Comparison of ENCODE assay signal across 8 cellular contexts in genomic region chr11:124738713-124739478, GRCh38. TPM values are rescaled to one million over a fixed set of nuclear protein-coding genes. Genes with fewer than 3 reads are reported as not detected.
A peak's percentile ranks its signal among the peaks of the same experiment; 100 is the strongest.
DNase-seq lines count a peak whose midpoint lies in the region; ATAC-seq lines count a peak whose summit lies in the region.

No MANE protein-coding gene starts in this region.

- peaks cover 15% of the 10 kb centered on the region for H3K4me1 Mint-ChIP-seq in activated CD8-positive, alpha-beta memory T cell treated with anti-CD3 and anti-CD28 coated beads, Interleukin-2, amount 10 ng/mL, durations not matched to agents 7 days and 5 days
- peaks cover 14% of the 10 kb centered on the region for H3K4me1 Mint-ChIP-seq in activated CD8-positive, alpha-beta T cell treated with anti-CD3 and anti-CD28 coated beads, Interleukin-2, amount 10 ng/mL, durations not matched to agents 7 days and 5 days (ENCODE audit: low read depth)
- H3K4me1 Mint-ChIP-seq in stimulated activated naive CD8-positive, alpha-beta T cell treated with anti-CD3 and anti-CD28 coated beads, Interleukin-15, amount 100 ng/mL, for 72 hours = peaks cover 30% of the 10 kb centered on the region

- peaks cover 66% of the 10 kb centered on the region for H3K27me3 Mint-ChIP-seq in activated CD8-positive, alpha-beta memory T cell treated with anti-CD3 and anti-CD28 coated beads, Interleukin-2, amount 10 ng/mL, durations not matched to agents 7 days and 5 days
- peaks cover 42% of the 10 kb centered on the region for H3K27me3 Mint-ChIP-seq in activated CD8-positive, alpha-beta T cell treated with anti-CD3 and anti-CD28 coated beads, Interleukin-2, amount 10 ng/mL, durations not matched to agents 7 days and 5 days (ENCODE audit: low read depth)
- H3K27me3 Mint-ChIP-seq in stimulated activated naive CD8-positive, alpha-beta T cell treated with anti-CD3 and anti-CD28 coated beads, Interleukin-15, amount 100 ng/mL, for 72 hours = peaks cover 47% of the 10 kb centered on the region

- H3K36me3 Mint-ChIP-seq in activated CD8-positive, alpha-beta memory T cell treated with anti-CD3 and anti-CD28 coated beads, Interleukin-2, amount 10 ng/mL, durations not matched to agents 7 days and 5 days = no peaks in the 10 kb centered on the region
- no peaks in the 10 kb centered on the region for H3K36me3 Mint-ChIP-seq in activated CD8-positive, alpha-beta T cell treated with anti-CD3 and anti-CD28 coated beads, Interleukin-2, amount 10 ng/mL, durations not matched to agents 7 days and 5 days (ENCODE audit: low read depth)

- no peak overlapping the region for H3K27ac Mint-ChIP-seq in activated CD8-positive, alpha-beta memory T cell treated with anti-CD3 and anti-CD28 coated beads, Interleukin-2, amount 10 ng/mL, durations not matched to agents 7 days and 5 days
- H3K27ac Mint-ChIP-seq in activated CD8-positive, alpha-beta T cell treated with anti-CD3 and anti-CD28 coated beads, Interleukin-2, amount 10 ng/mL, durations not matched to agents 7 days and 5 days = no peak overlapping the region
- H3K27ac Mint-ChIP-seq in stimulated activated naive CD8-positive, alpha-beta T cell treated with anti-CD3 and anti-CD28 coated beads, Interleukin-15, amount 100 ng/mL, for 72 hours = no peak overlapping the region

- no peaks in the 10 kb centered on the region for H3K9me3 ChIP-seq in iPS DF 6.9 (ENCODE audit: control insufficient read depth, insufficient read depth, low read length)

- DNase-seq in activated CD8-positive, alpha-beta memory T cell treated with anti-CD3 and anti-CD28 coated beads, Interleukin-2, amount 10 ng/mL, durations not matched to agents 7 days and 5 days = no peak
- no peak for DNase-seq in activated CD8-positive, alpha-beta memory T cell treated with anti-CD3 and anti-CD28 coated beads, Interleukin-2, amount 50 U/mL, for 4 hours
- no peak for DNase-seq in activated CD8-positive, alpha-beta T cell treated with anti-CD3 and anti-CD28 coated beads, Interleukin-2, amount 10 ng/mL, durations not matched to agents 7 days and 5 days
- DNase-seq in iPS DF 6.9 (ENCODE audit: low read depth, low spot score) = no peak
- DNase-seq in stimulated activated naive CD8-positive, alpha-beta T cell treated with anti-CD3 and anti-CD28 coated beads, Interleukin-15, amount 100 ng/mL, for 72 hours = no peak
- no peak for DNase-seq in activated CD4-positive, CD25-positive, alpha-beta regulatory T cell treated with anti-CD3 and anti-CD28 coated beads, Interleukin-2, amount 50 U/mL, for 72 hours
- DNase-seq in activated CD4-positive, alpha-beta T cell treated with anti-CD3 and anti-CD28 coated beads, Interleukin-2, amount 50 U/mL, for 1 hour = no peak

- no peaks in the 10 kb centered on the region for H3K4me1 ChIP-seq in iPS DF 6.9 (ENCODE audit: control insufficient read depth, insufficient read depth, low read length)

- WGBS in iPS DF 6.9 (ENCODE audit: insufficient coverage, insufficient read length) = no CpG with 5 or more reads among the region's 21 CpGs

- peak overlapping the region; percentile 49; the same call in 1 of the 2 replicates for H3K4me3 ChIP-seq in iPS DF 6.9 (ENCODE audit: low read length)

- H3K4me3 Mint-ChIP-seq in activated CD8-positive, alpha-beta memory T cell treated with anti-CD3 and anti-CD28 coated beads, Interleukin-2, amount 10 ng/mL, durations not matched to agents 7 days and 5 days = peak overlapping the region; percentile 74
- H3K4me3 Mint-ChIP-seq in activated CD8-positive, alpha-beta T cell treated with anti-CD3 and anti-CD28 coated beads, Interleukin-2, amount 10 ng/mL, durations not matched to agents 7 days and 5 days = peak overlapping the region; percentile 77
- H3K4me3 Mint-ChIP-seq in stimulated activated naive CD8-positive, alpha-beta T cell treated with anti-CD3 and anti-CD28 coated beads, Interleukin-15, amount 100 ng/mL, for 72 hours = peak overlapping the region; percentile 84 to 93

- ATAC-seq in activated CD8-positive, alpha-beta memory T cell treated with anti-CD3 and anti-CD28 coated beads, Interleukin-2, amount 10 ng/mL, durations not matched to agents 7 days and 5 days = no peak
- ATAC-seq in activated CD8-positive, alpha-beta T cell treated with anti-CD3 and anti-CD28 coated beads, Interleukin-2, amount 10 ng/mL, durations not matched to agents 7 days and 5 days = no peak
- no peak for ATAC-seq in stimulated activated naive CD8-positive, alpha-beta T cell treated with anti-CD3 and anti-CD28 coated beads, Interleukin-15, amount 100 ng/mL, for 72 hours
- ATAC-seq in HG03520 (IDR thresholded peaks at IDR 0.05; ENCODE audit: unreplicated experiment) = no peak

- H3K27ac ChIP-seq in iPS DF 6.9 (ENCODE audit: low read length) = no peak overlapping the region

- H3K27me3 ChIP-seq in iPS DF 6.9 (ENCODE audit: control insufficient read depth, insufficient read depth, low read length) = peaks cover 68% of the 10 kb centered on the region

- CTCF ChIA-PET in activated CD8-positive, alpha-beta memory T cell treated with anti-CD3 and anti-CD28 coated beads, Interleukin-2, amount 10 ng/mL, durations not matched to agents 7 days and 5 days (lab: Charles Lee) = interaction anchor here (1.4 to 3.1 kb wide), 6 partner anchors 18 to 97 kb away, joined by 3 to 10 read pairs (median 6); no protein-coding TSS in a partner anchor
- CTCF ChIA-PET in activated CD8-positive, alpha-beta T cell treated with anti-CD3 and anti-CD28 coated beads, Interleukin-2, amount 10 ng/mL, durations not matched to agents 7 days and 5 days (lab: Charles Lee) = interaction anchor here (0.8 to 2.0 kb wide), 3 partner anchors 24 to 69 kb away, joined by 3 to 6 read pairs (median 4); no protein-coding TSS in a partner anchor

- H3K36me3 ChIP-seq in iPS DF 6.9 (ENCODE audit: control insufficient read depth, insufficient read depth, low read length) = no peaks in the 10 kb centered on the region

- no peaks in the 10 kb centered on the region for H3K9me3 Mint-ChIP-seq in activated CD8-positive, alpha-beta memory T cell treated with anti-CD3 and anti-CD28 coated beads, Interleukin-2, amount 10 ng/mL, durations not matched to agents 7 days and 5 days (ENCODE audit: low read depth)
- no peaks in the 10 kb centered on the region for H3K9me3 Mint-ChIP-seq in activated CD8-positive, alpha-beta T cell treated with anti-CD3 and anti-CD28 coated beads, Interleukin-2, amount 10 ng/mL, durations not matched to agents 7 days and 5 days (ENCODE audit: insufficient read depth)
- H3K9me3 Mint-ChIP-seq in stimulated activated naive CD8-positive, alpha-beta T cell treated with anti-CD3 and anti-CD28 coated beads, Interleukin-15, amount 100 ng/mL, for 72 hours = no peaks in the 10 kb centered on the region

- POLR2A ChIA-PET in activated CD8-positive, alpha-beta T cell treated with anti-CD3 and anti-CD28 coated beads, Interleukin-2, amount 10 ng/mL, durations not matched to agents 7 days and 5 days (lab: Charles Lee) = interaction anchor here (1.1 kb wide), 1 partner anchor 100 kb away, joined by 4 read pairs; no protein-coding TSS in a partner anchor

RNA-seq across cellular contexts. Expression of gene NRGN, which starts 0.8 kb away (rescaled TPM):
- 1 to 10 TPM; 6.6 TPM for total RNA-seq in activated CD8-positive, alpha-beta memory T cell treated with anti-CD3 and anti-CD28 coated beads, Interleukin-2, amount 10 ng/mL, durations not matched to agents 7 days and 5 days
- 1 to 10 TPM; 5.7 to 6.1 TPM for total RNA-seq in activated CD8-positive, alpha-beta T cell treated with anti-CD3 and anti-CD28 coated beads, Interleukin-2, amount 10 ng/mL, durations not matched to agents 7 days and 5 days

RNA-seq across cellular contexts. Expression of gene VSIG2, which starts 13.2 kb away (rescaled TPM):
- total RNA-seq in activated CD8-positive, alpha-beta memory T cell treated with anti-CD3 and anti-CD28 coated beads, Interleukin-2, amount 10 ng/mL, durations not matched to agents 7 days and 5 days = not detected
- total RNA-seq in activated CD8-positive, alpha-beta T cell treated with anti-CD3 and anti-CD28 coated beads, Interleukin-2, amount 10 ng/mL, durations not matched to agents 7 days and 5 days = not detected

RNA-seq across cellular contexts. Expression of gene ESAM, which starts 23.2 kb away (rescaled TPM):
- under 1 TPM; 0.16 to 0.76 TPM for total RNA-seq in activated CD8-positive, alpha-beta memory T cell treated with anti-CD3 and anti-CD28 coated beads, Interleukin-2, amount 10 ng/mL, durations not matched to agents 7 days and 5 days
- total RNA-seq in activated CD8-positive, alpha-beta T cell treated with anti-CD3 and anti-CD28 coated beads, Interleukin-2, amount 10 ng/mL, durations not matched to agents 7 days and 5 days = under 1 TPM; 0.50 to 0.55 TPM
